Comparison of ENCODE assay signal across 21 cellular contexts in genomic region chr11:19072464-19072863, GRCh38. TPM values are rescaled to one million over a fixed set of nuclear protein-coding genes. Genes with fewer than 3 reads are reported as not detected.
"Had no signal": no experiment of that assay in that cellular context is flagged by ENCODE, and none has a peak within 500 bp of the region (broad histone marks: within the 10 kb centered on the region; RNA-seq: fewer than 3 reads in every experiment).

No MANE protein-coding gene starts in this region.

- H3K9me3 ChIP-seq: esophagus muscularis mucosa had no signal

- DNase-seq: activated CD4-positive, alpha-beta T cell treated with anti-CD3 and anti-CD28 coated beads, Interleukin-2, amount 10 ng/mL, durations not matched to agents 7 days and 5 days; activated CD8-positive, alpha-beta memory T cell treated with anti-CD3 and anti-CD28 coated beads for 24 hours; activated naive CD4-positive, alpha-beta T cell treated with anti-CD3 and anti-CD28 coated beads, Interleukin-2, amount 10 ng/mL, durations not matched to agents 7 days and 5 days; amniotic stem cell; cerebellar nuclear complex; dermis blood vessel endothelial cell; foreskin fibroblast; retina; stimulated activated CD4-positive, alpha-beta T cell treated with anti-CD3 and anti-CD28 coated beads, Interleukin-4, amount 100 ng/mL, for 4 hours had no signal

- H3K4me1 ChIP-seq: neural progenitor cell, parathyroid adenoma had no signal

- H3K4me3 Mint-ChIP-seq: activated CD4-positive, alpha-beta T cell treated with anti-CD3 and anti-CD28 coated beads, Interleukin-2, amount 10 ng/mL, durations not matched to agents 7 days and 5 days; activated naive CD4-positive, alpha-beta T cell treated with anti-CD3 and anti-CD28 coated beads, Interleukin-2, amount 10 ng/mL, durations not matched to agents 7 days and 5 days; activated T-helper 17 cell treated with anti-CD3 and anti-CD28 coated beads, Interleukin-2, amount 50 U/mL, for 72 hours; brain; endodermal cell; memory B cell; neural progenitor cell; WTC11 had no signal

- H3K79me2 ChIP-seq: parathyroid adenoma had no signal

- H3K4me3 ChIP-seq: esophagus muscularis mucosa, neural progenitor cell, tibial nerve had no signal

- H3K27ac Mint-ChIP-seq: activated CD4-positive, alpha-beta T cell treated with anti-CD3 and anti-CD28 coated beads, Interleukin-2, amount 10 ng/mL, durations not matched to agents 7 days and 5 days; activated naive CD4-positive, alpha-beta T cell treated with anti-CD3 and anti-CD28 coated beads, Interleukin-2, amount 10 ng/mL, durations not matched to agents 7 days and 5 days; activated T-helper 17 cell treated with anti-CD3 and anti-CD28 coated beads, Interleukin-2, amount 50 U/mL, for 72 hours; brain; endodermal cell; memory B cell; neural progenitor cell; WTC11 had no signal

- H2AFZ ChIP-seq: neural progenitor cell, parathyroid adenoma had no signal

- H3K9ac ChIP-seq: neural progenitor cell, parathyroid adenoma had no signal

- H3K27ac ChIP-seq: esophagus muscularis mucosa, neural progenitor cell, parathyroid adenoma, tibial nerve had no signal

- H3K4me2 ChIP-seq: neural progenitor cell had no signal

- H3K36me3 ChIP-seq: esophagus muscularis mucosa, neural progenitor cell, tibial nerve had no signal

- H3K4me1 Mint-ChIP-seq: activated T-helper 17 cell treated with anti-CD3 and anti-CD28 coated beads, Interleukin-2, amount 50 U/mL, for 72 hours had no signal

- H3K27me3 ChIP-seq: tibial nerve had no signal

- H3K9me3 Mint-ChIP-seq: activated CD4-positive, alpha-beta T cell treated with anti-CD3 and anti-CD28 coated beads, Interleukin-2, amount 10 ng/mL, durations not matched to agents 7 days and 5 days; activated T-helper 17 cell treated with anti-CD3 and anti-CD28 coated beads, Interleukin-2, amount 50 U/mL, for 72 hours; endodermal cell had no signal

- ATAC-seq: activated T-helper 17 cell treated with anti-CD3 and anti-CD28 coated beads, Interleukin-2, amount 50 U/mL, for 72 hours; left lobe of liver; WTC11 had no signal

- H3K36me3 Mint-ChIP-seq: activated naive CD4-positive, alpha-beta T cell treated with anti-CD3 and anti-CD28 coated beads, Interleukin-2, amount 10 ng/mL, durations not matched to agents 7 days and 5 days; brain; memory B cell; neural progenitor cell; WTC11 had no signal

RNA-seq across cellular contexts. Expression of gene MRGPRX2, which starts 11.9 kb away (rescaled TPM):
- total RNA-seq: activated CD4-positive, alpha-beta T cell treated with anti-CD3 and anti-CD28 coated beads, Interleukin-2, amount 10 ng/mL, durations not matched to agents 7 days and 5 days; dermis blood vessel endothelial cell; endodermal cell; left lobe of liver; myocyte; skeletal muscle tissue; tibial nerve; WTC11 had no signal
